5 cellular contexts compared by ENCODE assay signal in the genomic region with DNA sequence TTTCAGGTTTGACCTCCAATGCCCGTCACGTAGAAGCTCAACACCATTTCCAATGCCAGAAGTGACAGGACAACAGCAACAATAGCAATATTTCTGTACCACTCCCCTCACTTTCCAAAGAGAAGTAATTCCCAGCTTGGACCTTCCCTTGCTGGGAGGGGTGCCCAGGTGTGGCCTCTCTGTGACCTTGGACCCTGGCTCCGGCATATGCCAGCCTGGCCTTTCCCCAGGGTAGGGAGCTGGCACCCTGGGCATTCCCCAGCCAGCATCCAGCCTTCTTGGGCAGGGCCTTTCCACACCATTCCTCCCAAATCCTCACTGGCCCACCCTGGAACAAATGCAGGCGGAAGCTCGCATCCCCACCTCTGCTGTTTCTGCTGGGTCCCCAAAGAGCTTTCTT. TPM values are rescaled to one million over a fixed set of nuclear protein-coding genes. Genes with fewer than 3 reads are reported as not detected.
"Had no signal": no experiment of that assay in that cellular context is flagged by ENCODE, and none has a peak within 500 bp of the region (broad histone marks: within the 10 kb centered on the region; RNA-seq: fewer than 3 reads in every experiment).

No MANE protein-coding gene starts in this region.

RNA-seq across cellular contexts. Expression of a gene that starts 37.1 kb away (rescaled TPM):
- total RNA-seq: HepG2, HT-29, K562 had no signal
- polyA plus RNA-seq: HepG2, IgD-negative memory B cell, K562 had no signal

RNA-seq across cellular contexts. Expression of a gene that starts 53.1 kb away (rescaled TPM):
- total RNA-seq: HepG2, HT1080, K562 had no signal
- polyA plus RNA-seq: HepG2, IgD-negative memory B cell, K562 had no signal
